ENCODE assay signal across 1 cellular context in the genomic region with DNA sequence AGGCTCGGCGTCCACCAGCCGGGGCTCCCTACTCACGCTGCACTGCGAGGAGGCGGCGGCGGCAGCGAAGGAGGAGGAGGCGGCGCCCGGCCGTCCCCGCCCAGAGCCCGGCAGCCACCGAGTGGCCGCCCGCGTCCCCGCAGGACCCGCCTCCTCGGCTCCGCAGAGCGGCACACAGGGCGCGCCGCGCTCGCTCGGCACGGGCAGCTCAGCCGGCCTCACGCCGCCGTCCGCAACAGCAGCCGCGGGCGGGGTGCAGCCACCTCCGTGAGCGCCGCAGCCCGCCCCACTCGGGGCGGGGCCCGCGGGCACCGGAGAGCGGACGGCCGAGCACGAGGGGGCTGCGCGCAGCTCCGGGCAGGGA.
TF ChIP-seq lines count a peak whose summit lies in the region.

A gene (minus strand): TSS at position 46 of the 364 bp plus-strand sequence. CDS start 52,952 bp downstream, outside the sequence.

TF ChIP-seq in SK-N-SH, 30 proteins besides CTCF, POLR2A, EP300 and RAD21 (continued from another document):
- TF ChIP-seq, protein P1, sequence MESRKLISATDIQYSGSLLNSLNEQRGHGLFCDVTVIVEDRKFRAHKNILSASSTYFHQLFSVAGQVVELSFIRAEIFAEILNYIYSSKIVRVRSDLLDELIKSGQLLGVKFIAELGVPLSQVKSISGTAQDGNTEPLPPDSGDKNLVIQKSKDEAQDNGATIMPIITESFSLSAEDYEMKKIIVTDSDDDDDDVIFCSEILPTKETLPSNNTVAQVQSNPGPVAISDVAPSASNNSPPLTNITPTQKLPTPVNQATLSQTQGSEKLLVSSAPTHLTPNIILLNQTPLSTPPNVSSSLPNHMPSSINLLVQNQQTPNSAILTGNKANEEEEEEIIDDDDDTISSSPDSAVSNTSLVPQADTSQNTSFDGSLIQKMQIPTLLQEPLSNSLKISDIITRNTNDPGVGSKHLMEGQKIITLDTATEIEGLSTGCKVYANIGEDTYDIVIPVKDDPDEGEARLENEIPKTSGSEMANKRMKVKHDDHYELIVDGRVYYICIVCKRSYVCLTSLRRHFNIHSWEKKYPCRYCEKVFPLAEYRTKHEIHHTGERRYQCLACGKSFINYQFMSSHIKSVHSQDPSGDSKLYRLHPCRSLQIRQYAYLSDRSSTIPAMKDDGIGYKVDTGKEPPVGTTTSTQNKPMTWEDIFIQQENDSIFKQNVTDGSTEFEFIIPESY (IDR thresholded peaks at IDR 0.05; ENCODE audit: borderline replicate concordance, low read depth), result no peak
- TF ChIP-seq FOXM1 (IDR thresholded peaks at IDR 0.05; ENCODE audit: low read depth) (no peak), POLR2AphosphoS5 (IDR thresholded peaks at IDR 0.05; ENCODE audit: low read depth, low read length) (peak; percentile 45; the same call in 1 of the 2 replicates), TAF1 (IDR thresholded peaks at IDR 0.05; ENCODE audit: borderline replicate concordance, low read depth, low read length) (peak; percentile 74; the same call in 1 of the 2 replicates), SMC3 (IDR thresholded peaks at IDR 0.05; ENCODE audit: low read depth, low read length) (peak; percentile 5; the same call in 1 of the 2 replicates), JUND (IDR thresholded peaks at IDR 0.05) (no peak), YY1 (IDR thresholded peaks at IDR 0.05; ENCODE audit: low read depth) (no peak)
